In the genomic region with DNA sequence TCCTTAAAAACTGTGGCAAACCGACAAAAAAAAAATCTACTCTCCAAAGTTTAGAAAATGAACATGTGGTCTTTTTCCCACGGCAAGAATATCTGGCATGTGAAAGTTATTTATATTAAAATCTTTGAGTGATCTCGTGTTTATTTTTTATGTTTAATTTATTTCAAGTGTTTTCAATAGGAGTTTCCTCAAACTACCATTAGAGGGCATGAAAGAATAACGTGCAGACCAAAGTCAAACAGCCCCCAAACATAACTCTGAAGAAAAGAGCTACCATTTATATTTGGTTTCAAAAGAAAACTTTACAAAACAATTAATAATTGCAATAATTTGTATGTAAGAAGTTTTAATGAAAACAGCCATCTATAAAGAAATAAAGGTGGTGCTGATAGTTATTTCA, we compare ENCODE assay signal across 10 cellular contexts.
DNase-seq lines count a peak whose midpoint lies in the region; ATAC-seq and TF ChIP-seq lines count a peak whose summit lies in the region.
"Had no signal": no experiment of that assay in that cellular context is flagged by ENCODE, and none has a peak within 500 bp of the region (broad histone marks: within the 10 kb centered on the region; RNA-seq: fewer than 3 reads in every experiment).

No MANE protein-coding gene starts in this region.

- no peak for ATAC-seq in GM19351 (IDR thresholded peaks at IDR 0.05; ENCODE audit: unreplicated experiment)
- no peak for ATAC-seq in GM18858 (IDR thresholded peaks at IDR 0.05; ENCODE audit: unreplicated experiment)

- no peak for DNase-seq in AG09309 (ENCODE audit: low read depth)
- DNase-seq in HCEC 1CT = peak; percentile 49
- DNase-seq in SW480 (ENCODE audit: low spot score) = peak; percentile 13
- peak; percentile 26 for DNase-seq in iPS-NIHi7 (ENCODE audit: extremely low spot score)
- no peak for DNase-seq in transverse colon
- no peak for DNase-seq in lower leg skin (ENCODE audit: low spot score in 2 of 2)
- DNase-seq: retina had no signal

- TF ChIP-seq CTCF in AG09309 (IDR thresholded peaks at IDR 0.05; ENCODE audit: control insufficient read depth, insufficient read depth, low read depth, low read length, missing control alignments) (peak; percentile 53), transverse colon (IDR thresholded peaks at IDR 0.05) (peak in 2 of 5 experiments; percentile 21 to 29), lower leg skin (IDR thresholded peaks at IDR 0.05) (no peak)

- H3K9me3 ChIP-seq in transverse colon = no peaks in the 10 kb centered on the region
- H3K9me3 ChIP-seq: thoracic aorta had no signal

- TF ChIP-seq POLR2A in transverse colon (IDR thresholded peaks at IDR 0.05) = no peak
- no peak for TF ChIP-seq POLR2A in lower leg skin (IDR thresholded peaks at IDR 0.05)

- intact Hi-C loops in transverse colon (cut with DNase I; ENCODE audit: low total_unique reads) (no loop called here), lower leg skin (cut with DNase I; ENCODE audit: low total_unique reads) (no loop called here)

- H3K27ac ChIP-seq in transverse colon = no peak overlapping the region
- H3K27ac ChIP-seq: thoracic aorta had no signal

- peaks cover 0 to 12% (median 0%) of the 10 kb centered on the region in 4 donors for H3K4me1 ChIP-seq in transverse colon

- no peaks in the 10 kb centered on the region for H3K36me3 ChIP-seq in transverse colon
- H3K36me3 ChIP-seq: thoracic aorta had no signal

- no peaks in the 10 kb centered on the region for H3K27me3 ChIP-seq in transverse colon

- H3K4me3 ChIP-seq in AG09309 (ENCODE audit: control insufficient read depth, low read depth, low read length) (no peak overlapping the region), transverse colon (no peak overlapping the region), lower leg skin (ENCODE audit: low read depth, poor library complexity, severe bottlenecking) (no peak overlapping the region)
- H3K4me3 ChIP-seq: thoracic aorta had no signal

- 4 to 19% methylated on average over 4 of the region's 4 CpGs for WGBS in transverse colon (ENCODE audit: low coverage in 1 of 2), 2 donors
- 21 to 24% methylated on average over 4 of the region's 4 CpGs for WGBS in lower leg skin, 2 donors

- TF ChIP-seq EP300 in transverse colon (IDR thresholded peaks at IDR 0.05; ENCODE audit: low read depth) = no peak

- in situ Hi-C loops in transverse colon (cut with MboI; ENCODE audit: low pct_ligation_motif_present in 1 of 4, low pct_unique_long_range_greater_than_20kb in 1 of 4, low sequenced_read_pairs in 3 of 4) = no loop called here

Comparison
In these comparisons a context has a peak if more than half of its experiments do, and no peak if none do; other contexts are left out.
1. DNase-seq: peak in HCEC 1CT (single experiment), SW480 (single experiment) and iPS-NIHi7 (single experiment); none in AG09309 (single experiment), transverse colon (single experiment) and lower leg skin (0 of 2).